In the genomic region with DNA sequence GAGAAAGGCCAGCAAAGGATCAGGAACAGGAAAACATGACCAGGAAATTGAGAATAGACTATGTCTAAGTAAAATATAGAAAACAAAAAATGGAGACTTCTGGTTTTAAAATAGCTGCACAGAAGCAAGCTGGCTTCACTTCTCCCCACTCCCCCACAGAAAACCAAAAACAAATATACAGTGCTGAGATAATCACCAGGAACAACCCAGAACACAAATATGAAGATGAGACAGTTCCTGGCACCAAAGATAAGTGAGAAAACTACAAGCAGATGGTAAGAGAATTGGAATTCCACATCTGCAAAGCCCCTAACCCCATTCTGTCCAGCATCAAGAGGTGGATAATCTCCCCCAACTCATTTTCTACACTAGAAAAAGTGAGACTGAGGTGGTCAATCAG, we compare ENCODE assay signal across 15 cellular contexts.
DNase-seq lines count a peak whose midpoint lies in the region; ATAC-seq and TF ChIP-seq lines count a peak whose summit lies in the region.
"Had no signal": no experiment of that assay in that cellular context is flagged by ENCODE, and none has a peak within 500 bp of the region (broad histone marks: within the 10 kb centered on the region; RNA-seq: fewer than 3 reads in every experiment).

No MANE protein-coding gene starts in this region.

- H3K79me1 ChIP-seq in IMR-90 (ENCODE audit: low read depth in 1 of 2, low read length in 2 of 2), result no peaks in the 10 kb centered on the region

- H3K4me3 ChIP-seq in IMR-90 (ENCODE audit: insufficient read depth, low read depth, low read length) (no peak overlapping the region), brain microvascular endothelial cell (ENCODE audit: low read depth, low read length) (no peak overlapping the region), fibroblast of mammary gland (ENCODE audit: control insufficient read depth, low read depth, low read length) (no peak overlapping the region), mucosa of descending colon (no peak overlapping the region)
- H3K4me3 ChIP-seq: A549 had no signal

- H3K27me3 ChIP-seq in IMR-90 (ENCODE audit: control insufficient read depth, insufficient read depth, low read length), result no peaks in the 10 kb centered on the region
- no peaks in the 10 kb centered on the region for H3K27me3 ChIP-seq in brain microvascular endothelial cell (replicated peaks)

- H3K23ac ChIP-seq in IMR-90 (ENCODE audit: low read depth, low read length), result no peak overlapping the region

- dilution Hi-C loops in IMR-90 (cut with HindIII; ENCODE audit: low sequenced_read_pairs, unreplicated experiment), result no loop called here

- H2AK9ac ChIP-seq in IMR-90 (replicated peaks; ENCODE audit: low read depth, low read length, poor library complexity), result no peak overlapping the region

- DNase-seq in AG20443 (ENCODE audit: low spot score) (peak; percentile 23), IMR-90 (peak; percentile 16), brain microvascular endothelial cell (peak; percentile 16), fibroblast of mammary gland (ENCODE audit: low read depth) (peak; percentile 44), mucosa of descending colon (no peak), NCI-H69 (lab: John Stamatoyannopoulos, UW) (no peak)
- no peak for DNase-seq in activated CD4-positive, alpha-beta T cell treated with anti-CD3 and anti-CD28 coated beads for 48 hours
- DNase-seq: Caco-2; CD4-positive, alpha-beta T cell; GDM1; H9 had no signal

- H3K56ac ChIP-seq in IMR-90 (ENCODE audit: extremely low read depth, insufficient read depth, low read length), result no peak overlapping the region

- no TSS peak for BruUV-seq in IMR-90 (replicated peaks; lab: Mats Ljungman, UMichigan)

- no peak overlapping the region for H3K4ac ChIP-seq in IMR-90 (ENCODE audit: low read depth, low read length)

- no peak for TF ChIP-seq POLR2A in IMR-90 (IDR thresholded peaks at IDR 0.05; ENCODE audit: low read depth, low read length)

- H3K9me3 ChIP-seq in IMR-90 (ENCODE audit: control insufficient read depth, insufficient read depth, low read length) (no peaks in the 10 kb centered on the region), mucosa of descending colon (peaks cover 5% of the 10 kb centered on the region)
- H3K9me3 ChIP-seq: A549, Caco-2 had no signal

- no peak overlapping the region for H2BK15ac ChIP-seq in IMR-90 (ENCODE audit: low read depth, low read length)

- H3K36me3 ChIP-seq in IMR-90 (ENCODE audit: control insufficient read depth, insufficient read depth, low read length), result no peaks in the 10 kb centered on the region
- no peaks in the 10 kb centered on the region for H3K36me3 ChIP-seq in brain microvascular endothelial cell (replicated peaks)
- H3K36me3 ChIP-seq in mucosa of descending colon (ENCODE audit: low read depth), result no peaks in the 10 kb centered on the region

- CTCF ChIA-PET in IMR-90 (lab: Yijun Ruan, JAX), result no interaction called here

- H2BK5ac ChIP-seq in IMR-90 (ENCODE audit: low read depth, low read length, poor library complexity, severe bottlenecking), result no peak overlapping the region

- H2BK20ac ChIP-seq in IMR-90 (ENCODE audit: low read depth, low read length), result no peak overlapping the region

- H4K20me1 ChIP-seq in IMR-90 (ENCODE audit: insufficient read depth, low read length), result no peaks in the 10 kb centered on the region

- in situ Hi-C loops in IMR-90 (cut with MboI; ENCODE audit: low sequenced_read_pairs), result no loop called here
- in situ Hi-C loops in brain microvascular endothelial cell (cut with HindIII; ENCODE audit: low pct_ligation_motif_present, low sequenced_read_pairs), result no loop called here

- H3K4me1 ChIP-seq in IMR-90 (ENCODE audit: control insufficient read depth, insufficient read depth, low read length), result no peaks in the 10 kb centered on the region; the same call in 1 of the 2 replicates
- no peaks in the 10 kb centered on the region for H3K4me1 ChIP-seq in mucosa of descending colon (ENCODE audit: low read depth)
- H3K4me1 ChIP-seq: A549, Caco-2 had no signal

- H3K18ac ChIP-seq in IMR-90 (ENCODE audit: low read depth, low read length), result no peak overlapping the region

- TF ChIP-seq CTCF in IMR-90 (conservative IDR thresholded peaks at IDR 0.05; ENCODE audit: low read depth, low read length) (no peak), brain microvascular endothelial cell (IDR thresholded peaks at IDR 0.05; ENCODE audit: low read depth, low read length, missing control alignments) (no peak), fibroblast of mammary gland (conservative IDR thresholded peaks at IDR 0.05; ENCODE audit: control insufficient read depth, insufficient read depth, low read depth, low read length) (no peak), mucosa of descending colon (IDR thresholded peaks at IDR 0.05) (no peak)

- H3K9me1 ChIP-seq in IMR-90 (ENCODE audit: insufficient read depth, low read length), result no peaks in the 10 kb centered on the region

- no peak overlapping the region for H4K5ac ChIP-seq in IMR-90 (ENCODE audit: low read depth, low read length)

- no peak overlapping the region for H2AFZ ChIP-seq in IMR-90 (replicated peaks; ENCODE audit: low read length, poor library complexity)

- no peak overlapping the region for H2AK5ac ChIP-seq in IMR-90 (ENCODE audit: low read depth, low read length)

- H3K9ac ChIP-seq in IMR-90 (ENCODE audit: low read depth, low read length), result no peak overlapping the region

- no peak for TF ChIP-seq RAD21 in IMR-90 (IDR thresholded peaks at IDR 0.05; ENCODE audit: low read length)

- H3K4me2 ChIP-seq in IMR-90 (ENCODE audit: low read depth, low read length), result no peak overlapping the region
- H3K4me2 ChIP-seq: A549 had no signal

- no peak overlapping the region for H2BK120ac ChIP-seq in IMR-90 (ENCODE audit: low read depth, low read length)

- H4K91ac ChIP-seq in IMR-90 (ENCODE audit: insufficient read depth, low read depth, low read length), result no peak overlapping the region

- no peak overlapping the region for H3K27ac ChIP-seq in IMR-90 (ENCODE audit: insufficient read depth, low read length)
- H3K27ac ChIP-seq in brain microvascular endothelial cell, result no peak overlapping the region
- H3K27ac ChIP-seq: 22Rv1, A549, C4-2B had no signal

- H3K14ac ChIP-seq in IMR-90 (replicated peaks; ENCODE audit: low read depth, low read length), result no peak overlapping the region; the same call in 1 of the 2 replicates

- no peak for ATAC-seq in IMR-90 (ENCODE audit: low read depth)
- ATAC-seq in mucosa of descending colon, result no peak
- no peak for ATAC-seq in GM21381 (IDR thresholded peaks at IDR 0.05; ENCODE audit: unreplicated experiment)
- ATAC-seq: A549 had no signal

- POLR2A ChIA-PET in IMR-90 (lab: Charles Lee; ENCODE audit: unreplicated experiment), result no interaction called here

- H4K8ac ChIP-seq in IMR-90 (ENCODE audit: low read depth in 2 of 2, low read length in 2 of 2), result no peak overlapping the region

- intact Hi-C loops in IMR-90 (cut with micrococcal nuclease), result loop anchor here (10.0 kb wide), 1 partner anchor 171 kb away; no protein-coding TSS in a partner anchor
- intact Hi-C loops in mucosa of descending colon (cut with DNase I, micrococcal nuclease), result no loop called here

TF ChIP-seq in IMR-90, 13 proteins besides CTCF, POLR2A, EP300 and RAD21:
- TF ChIP-seq SMC3 (IDR thresholded peaks at IDR 0.05; ENCODE audit: low read depth, low read length), result no peak
- TF ChIP-seq FOS (IDR thresholded peaks at IDR 0.05; ENCODE audit: low read depth, low read length), result no peak
- no peak for TF ChIP-seq MXI1 (IDR thresholded peaks at IDR 0.05; ENCODE audit: borderline replicate concordance, low read depth, low read length)
- no peak for TF ChIP-seq RCOR1 (IDR thresholded peaks at IDR 0.05; ENCODE audit: insufficient replicate concordance, low read length)

Comparison
In these comparisons a context has a peak if more than half of its experiments do, and no peak if none do; other contexts are left out.
1. DNase-seq: peak in AG20443 (single experiment), IMR-90 (single experiment), brain microvascular endothelial cell (single experiment) and fibroblast of mammary gland (single experiment); none in mucosa of descending colon (0 of 3), activated CD4-positive, alpha-beta T cell treated with anti-CD3 and anti-CD28 coated beads for 48 hours (single experiment) and NCI-H69 (single experiment).